15 cellular contexts compared by ENCODE assay signal in the genomic region with DNA sequence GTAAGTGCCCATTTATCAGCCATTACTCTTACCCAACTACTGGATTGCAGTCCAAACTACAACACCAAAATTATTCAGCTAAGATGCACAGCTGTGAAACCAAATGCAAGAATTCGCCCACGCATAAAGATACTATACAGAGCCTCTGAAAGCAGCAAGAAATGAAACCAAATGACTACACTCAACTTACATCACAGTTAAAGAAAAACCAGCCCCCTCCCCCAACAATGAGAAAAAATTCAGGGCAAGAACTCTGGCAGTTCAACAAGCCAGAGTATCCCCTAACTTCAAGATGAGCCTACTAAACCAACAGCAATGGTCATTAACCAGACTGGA.
DNase-seq lines count a peak whose midpoint lies in the region; ATAC-seq, FAIRE-seq and TF ChIP-seq lines count a peak whose summit lies in the region.
"Had no signal": no experiment of that assay in that cellular context is flagged by ENCODE, and none has a peak within 500 bp of the region (broad histone marks: within the 10 kb centered on the region; RNA-seq: fewer than 3 reads in every experiment).

No MANE protein-coding gene starts in this region.

- no peak overlapping the region for H3K4me3 Mint-ChIP-seq in activated T-cell treated with anti-CD3 and anti-CD28 coated beads, Interleukin-2, amount 50 U/mL, for 24 hours
- H3K4me3 Mint-ChIP-seq: natural killer cell had no signal

- no peaks in the 10 kb centered on the region for H3K27me3 Mint-ChIP-seq in activated T-cell treated with anti-CD3 and anti-CD28 coated beads, Interleukin-2, amount 50 U/mL, for 24 hours

- TF ChIP-seq POLR2A in GM12892 (IDR thresholded peaks at IDR 0.05; ENCODE audit: low read depth, low read length) = no peak

- no peak overlapping the region for H3K4me3 ChIP-seq in left lung
- H3K4me3 ChIP-seq: MG63, SJSA1 had no signal

- ATAC-seq in GM19328 (IDR thresholded peaks at IDR 0.05; ENCODE audit: unreplicated experiment) (peak; percentile 88), HG02610 (IDR thresholded peaks at IDR 0.05; ENCODE audit: unreplicated experiment) (peak; percentile 89), HG03175 (IDR thresholded peaks at IDR 0.05; ENCODE audit: unreplicated experiment) (peak; percentile 66), left lung (no peak)
- ATAC-seq: left lobe of liver, natural killer cell had no signal

- no peaks in the 10 kb centered on the region for H3K4me1 ChIP-seq in left lung
- H3K4me1 ChIP-seq: SJSA1 had no signal

- H3K27ac ChIP-seq in left lung = no peak overlapping the region
- H3K27ac ChIP-seq: SJSA1, VCaP had no signal

- DNase-seq in GM12892 (ENCODE audit: insufficient read length) (no peak), middle frontal gyrus (ENCODE audit: extremely low spot score, low spot score) (no peak), GOT3 (lab: John Stamatoyannopoulos, UW) (no peak), left lung (no peak)
- no peak for DNase-seq in activated T-cell treated with anti-CD3 and anti-CD28 coated beads, Interleukin-2, amount 50 U/mL, for 24 hours
- DNase-seq: MG63; natural killer cell; stimulated activated CD4-positive, alpha-beta T cell treated with anti-CD3 and anti-CD28 coated beads, Interleukin-2, amount 100 ng/mL, for 48 hours had no signal

- H3K9me3 Mint-ChIP-seq in activated T-cell treated with anti-CD3 and anti-CD28 coated beads, Interleukin-2, amount 50 U/mL, for 24 hours = peaks cover 22% of the 10 kb centered on the region

- H3K9me3 ChIP-seq in left lung = peaks cover 0 to 32% of the 10 kb centered on the region in 2 donors
- H3K9me3 ChIP-seq: MG63, SJSA1 had no signal

- H3K27me3 ChIP-seq in left lung = no peaks in the 10 kb centered on the region
- H3K27me3 ChIP-seq: MG63, SJSA1 had no signal

- H3K36me3 ChIP-seq in left lung = no peaks in the 10 kb centered on the region
- H3K36me3 ChIP-seq: MG63, SJSA1 had no signal

- no peaks in the 10 kb centered on the region for H3K36me3 Mint-ChIP-seq in activated T-cell treated with anti-CD3 and anti-CD28 coated beads, Interleukin-2, amount 50 U/mL, for 24 hours (ENCODE audit: low read depth)

- intact Hi-C loops in left lung (cut with DNase I) = no loop called here

- H3K27ac Mint-ChIP-seq in activated T-cell treated with anti-CD3 and anti-CD28 coated beads, Interleukin-2, amount 50 U/mL, for 24 hours = no peak overlapping the region
- H3K27ac Mint-ChIP-seq: natural killer cell had no signal

- no peak for TF ChIP-seq CTCF in left lung (IDR thresholded peaks at IDR 0.05)

- H3K4me1 Mint-ChIP-seq in activated T-cell treated with anti-CD3 and anti-CD28 coated beads, Interleukin-2, amount 50 U/mL, for 24 hours (ENCODE audit: low read depth) = no peaks in the 10 kb centered on the region
- H3K4me1 Mint-ChIP-seq: natural killer cell had no signal

- peak; percentile 50 for FAIRE-seq in GM12892 (lab: Jason Lieb, UNC)
- FAIRE-seq: urothelium cell line had no signal
